Comparison of ENCODE assay signal across 8 cellular contexts in genomic region chr14:71372411-71372838, GRCh38.
DNase-seq lines count a peak whose midpoint lies in the region; ATAC-seq lines count a peak whose summit lies in the region.

No MANE protein-coding gene starts in this region.

- no peaks in the 10 kb centered on the region for H3K27me3 Mint-ChIP-seq in stimulated activated naive CD8-positive, alpha-beta T cell treated with anti-CD3 and anti-CD28 coated beads, Interleukin-15, Interleukin-2, amounts not matched to agents 100 ng/mL and 50 ng/mL, for 24 hours
- H3K27me3 Mint-ChIP-seq in stimulated activated naive CD8-positive, alpha-beta T cell treated with anti-CD3 and anti-CD28 coated beads, Interleukin-15, amount 100 ng/mL, for 72 hours, result no peaks in the 10 kb centered on the region
- no peaks in the 10 kb centered on the region for H3K27me3 Mint-ChIP-seq in activated naive CD8-positive, alpha-beta T cell treated with anti-CD3 and anti-CD28 coated beads, Interleukin-2, amount 50 U/mL, for 24 hours

- peak overlapping the region; percentile 69 for H3K27ac Mint-ChIP-seq in stimulated activated naive CD8-positive, alpha-beta T cell treated with anti-CD3 and anti-CD28 coated beads, Interleukin-15, Interleukin-2, amounts not matched to agents 100 ng/mL and 50 ng/mL, for 24 hours
- no peak overlapping the region for H3K27ac Mint-ChIP-seq in stimulated activated naive CD8-positive, alpha-beta T cell treated with anti-CD3 and anti-CD28 coated beads, Interleukin-15, amount 100 ng/mL, for 72 hours
- H3K27ac Mint-ChIP-seq in activated naive CD8-positive, alpha-beta T cell treated with anti-CD3 and anti-CD28 coated beads, Interleukin-2, amount 50 U/mL, for 24 hours, result peak overlapping the region; percentile 55

- peaks cover 21% of the 10 kb centered on the region for H3K36me3 Mint-ChIP-seq in stimulated activated naive CD8-positive, alpha-beta T cell treated with anti-CD3 and anti-CD28 coated beads, Interleukin-15, Interleukin-2, amounts not matched to agents 100 ng/mL and 50 ng/mL, for 24 hours (ENCODE audit: low read depth)
- peaks cover 8% of the 10 kb centered on the region for H3K36me3 Mint-ChIP-seq in activated naive CD8-positive, alpha-beta T cell treated with anti-CD3 and anti-CD28 coated beads, Interleukin-2, amount 50 U/mL, for 24 hours (ENCODE audit: low read depth)

- H3K9me3 Mint-ChIP-seq in stimulated activated naive CD8-positive, alpha-beta T cell treated with anti-CD3 and anti-CD28 coated beads, Interleukin-15, Interleukin-2, amounts not matched to agents 100 ng/mL and 50 ng/mL, for 24 hours, result peaks cover 3% of the 10 kb centered on the region
- H3K9me3 Mint-ChIP-seq in stimulated activated naive CD8-positive, alpha-beta T cell treated with anti-CD3 and anti-CD28 coated beads, Interleukin-15, amount 100 ng/mL, for 72 hours, result peaks cover under 1 to 9% of the 10 kb centered on the region in 2 donors
- H3K9me3 Mint-ChIP-seq in activated naive CD8-positive, alpha-beta T cell treated with anti-CD3 and anti-CD28 coated beads, Interleukin-2, amount 50 U/mL, for 24 hours, result peaks cover 9% of the 10 kb centered on the region

- H3K4me1 Mint-ChIP-seq in stimulated activated naive CD8-positive, alpha-beta T cell treated with anti-CD3 and anti-CD28 coated beads, Interleukin-15, Interleukin-2, amounts not matched to agents 100 ng/mL and 50 ng/mL, for 24 hours (ENCODE audit: low read depth), result peaks cover 39% of the 10 kb centered on the region
- H3K4me1 Mint-ChIP-seq in stimulated activated naive CD8-positive, alpha-beta T cell treated with anti-CD3 and anti-CD28 coated beads, Interleukin-15, amount 100 ng/mL, for 72 hours, result peaks cover 28% of the 10 kb centered on the region
- peaks cover 26% of the 10 kb centered on the region for H3K4me1 Mint-ChIP-seq in activated naive CD8-positive, alpha-beta T cell treated with anti-CD3 and anti-CD28 coated beads, Interleukin-2, amount 50 U/mL, for 24 hours

- no peak overlapping the region for H3K4me3 Mint-ChIP-seq in stimulated activated naive CD8-positive, alpha-beta T cell treated with anti-CD3 and anti-CD28 coated beads, Interleukin-15, Interleukin-2, amounts not matched to agents 100 ng/mL and 50 ng/mL, for 24 hours
- peak overlapping the region in 1 of 2 donors; percentile 24 for H3K4me3 Mint-ChIP-seq in stimulated activated naive CD8-positive, alpha-beta T cell treated with anti-CD3 and anti-CD28 coated beads, Interleukin-15, amount 100 ng/mL, for 72 hours
- no peak overlapping the region for H3K4me3 Mint-ChIP-seq in activated naive CD8-positive, alpha-beta T cell treated with anti-CD3 and anti-CD28 coated beads, Interleukin-2, amount 50 U/mL, for 24 hours

- no peak for ATAC-seq in stimulated activated naive CD8-positive, alpha-beta T cell treated with anti-CD3 and anti-CD28 coated beads, Interleukin-15, amount 100 ng/mL, for 72 hours
- ATAC-seq in activated naive CD8-positive, alpha-beta T cell treated with anti-CD3 and anti-CD28 coated beads, Interleukin-2, amount 50 U/mL, for 24 hours, result no peak
- ATAC-seq in HG03196 (IDR thresholded peaks at IDR 0.05; ENCODE audit: unreplicated experiment) (no peak), HG02970 (IDR thresholded peaks at IDR 0.05; ENCODE audit: low FRiP score, unreplicated experiment) (no peak), GM19395 (IDR thresholded peaks at IDR 0.05; ENCODE audit: unreplicated experiment) (no peak)

- DNase-seq in stimulated activated naive CD8-positive, alpha-beta T cell treated with anti-CD3 and anti-CD28 coated beads, Interleukin-15, amount 100 ng/mL, for 72 hours, result no peak
- no peak for DNase-seq in activated naive CD8-positive, alpha-beta T cell treated with anti-CD3 and anti-CD28 coated beads, Interleukin-2, amount 50 U/mL, for 24 hours
- peak; percentile 57 for DNase-seq in kidney tubule cell (ENCODE audit: low spot score)
- no peak for DNase-seq in stimulated activated CD4-positive, alpha-beta T cell treated with anti-CD3 and anti-CD28 coated beads, Interleukin-2, amount 100 ng/mL, for 24 hours

Comparison
In these comparisons a context has a peak if more than half of its experiments do, and no peak if none do; other contexts are left out.
1. H3K27ac Mint-ChIP-seq: peak in stimulated activated naive CD8-positive, alpha-beta T cell treated with anti-CD3 and anti-CD28 coated beads, Interleukin-15, Interleukin-2, amounts not matched to agents 100 ng/mL and 50 ng/mL, for 24 hours (single experiment) and activated naive CD8-positive, alpha-beta T cell treated with anti-CD3 and anti-CD28 coated beads, Interleukin-2, amount 50 U/mL, for 24 hours (single experiment); none in stimulated activated naive CD8-positive, alpha-beta T cell treated with anti-CD3 and anti-CD28 coated beads, Interleukin-15, amount 100 ng/mL, for 72 hours (0 of 2).